ENCODE assay signal across 19 cellular contexts in the genomic region with DNA sequence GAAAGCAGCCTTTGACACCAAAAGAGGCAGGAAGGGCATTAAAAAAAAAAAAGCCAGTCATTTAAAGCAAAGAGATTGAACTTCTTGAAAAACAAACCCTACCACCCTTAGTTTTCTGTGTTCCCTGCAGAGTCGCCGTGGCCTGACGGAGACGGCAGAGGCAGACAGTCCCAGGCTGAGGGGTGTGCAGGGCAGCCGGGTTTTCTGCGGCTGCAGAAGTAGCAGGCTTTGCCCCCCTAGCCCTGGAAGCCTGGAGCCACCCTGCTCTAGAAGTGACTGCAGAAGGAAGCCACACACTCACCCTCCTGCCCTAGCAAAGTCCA. TPM values are rescaled to one million over a fixed set of nuclear protein-coding genes. Genes with fewer than 3 reads are reported as not detected.
A peak's percentile ranks its signal among the peaks of the same experiment; 100 is the strongest.
DNase-seq lines count a peak whose midpoint lies in the region; ATAC-seq, FAIRE-seq and TF ChIP-seq lines count a peak whose summit lies in the region.
"Had no signal": no experiment of that assay in that cellular context is flagged by ENCODE, and none has a peak within 500 bp of the region (broad histone marks: within the 10 kb centered on the region; RNA-seq: fewer than 3 reads in every experiment).

No MANE protein-coding gene starts in this region.

- H3K9me3 Mint-ChIP-seq in activated CD4-positive, alpha-beta memory T cell treated with anti-CD3 and anti-CD28 coated beads, Interleukin-2, amount 10 ng/mL, durations not matched to agents 7 days and 5 days, result no peaks in the 10 kb centered on the region

- ATAC-seq in heart left ventricle (no peak), Right ventricle myocardium superior (ENCODE audit: poor library complexity) (no peak), lower lobe of right lung (no peak), upper lobe of right lung (no peak), HG03565 (IDR thresholded peaks at IDR 0.05; ENCODE audit: unreplicated experiment) (no peak)

- no peak for TF ChIP-seq POLR2A in heart left ventricle (IDR thresholded peaks at IDR 0.05)

- DNase-seq in heart left ventricle, result peak in 1 of 5 donors; percentile 53
- DNase-seq in Right ventricle myocardium superior, result no peak
- no peak for DNase-seq in activated CD4-positive, alpha-beta memory T cell treated with anti-CD3 and anti-CD28 coated beads, Interleukin-2, amount 10 ng/mL, durations not matched to agents 7 days and 5 days
- DNase-seq in lower lobe of right lung, result no peak
- DNase-seq in upper lobe of right lung, result peak; percentile 32
- DNase-seq in T1000 (lab: John Stamatoyannopoulos, UW), result no peak
- DNase-seq in GM19239 (ENCODE audit: insufficient read length, low spot score), result no peak
- DNase-seq: activated effector memory CD4-positive, alpha-beta T cell treated with Interleukin-2 at 50 U/mL for 16 hours; gastrocnemius medialis; GOT3; IMR-90; left lung; NCI-H1930; T-helper 9 cell; thyroid gland had no signal

- H3K27me3 Mint-ChIP-seq in activated CD4-positive, alpha-beta memory T cell treated with anti-CD3 and anti-CD28 coated beads, Interleukin-2, amount 10 ng/mL, durations not matched to agents 7 days and 5 days, result no peaks in the 10 kb centered on the region

- FAIRE-seq in GM19239 (lab: Jason Lieb, UNC), result no peak
- FAIRE-seq: colon, G401.6 had no signal

- H3K36me3 Mint-ChIP-seq in activated CD4-positive, alpha-beta memory T cell treated with anti-CD3 and anti-CD28 coated beads, Interleukin-2, amount 10 ng/mL, durations not matched to agents 7 days and 5 days (ENCODE audit: low read depth), result peaks cover 69% of the 10 kb centered on the region

- H3K27me3 ChIP-seq in heart left ventricle, result no peaks in the 10 kb centered on the region
- H3K27me3 ChIP-seq in lower lobe of right lung (ENCODE audit: low read depth), result no peaks in the 10 kb centered on the region
- no peaks in the 10 kb centered on the region for H3K27me3 ChIP-seq in upper lobe of right lung
- H3K27me3 ChIP-seq: gastrocnemius medialis, left lung, thyroid gland had no signal

- POLR2A ChIA-PET in activated CD4-positive, alpha-beta memory T cell treated with anti-CD3 and anti-CD28 coated beads, Interleukin-2, amount 10 ng/mL, durations not matched to agents 7 days and 5 days (lab: Charles Lee), result interaction anchor here (11.1 kb wide), 1 partner anchor 18 kb away, joined by 335 read pairs; no protein-coding TSS in a partner anchor

- H3K4me3 Mint-ChIP-seq in activated CD4-positive, alpha-beta memory T cell treated with anti-CD3 and anti-CD28 coated beads, Interleukin-2, amount 10 ng/mL, durations not matched to agents 7 days and 5 days, result peak overlapping the region; percentile 99

- no peaks in the 10 kb centered on the region for H3K9me3 ChIP-seq in heart left ventricle
- no peaks in the 10 kb centered on the region for H3K9me3 ChIP-seq in lower lobe of right lung
- H3K9me3 ChIP-seq in upper lobe of right lung, result no peaks in the 10 kb centered on the region
- H3K9me3 ChIP-seq: gastrocnemius medialis, left lung, prostate gland, thyroid gland had no signal

- peak overlapping the region in 5 of 12 donors; percentile 9 to 73 (median 68) for H3K4me3 ChIP-seq in heart left ventricle
- peak overlapping the region; percentile 65 for H3K4me3 ChIP-seq in lower lobe of right lung
- H3K4me3 ChIP-seq in upper lobe of right lung, result peak overlapping the region; percentile 61
- H3K4me3 ChIP-seq: prostate gland, thyroid gland had no signal

- peaks cover 70% of the 10 kb centered on the region for H3K4me1 Mint-ChIP-seq in activated CD4-positive, alpha-beta memory T cell treated with anti-CD3 and anti-CD28 coated beads, Interleukin-2, amount 10 ng/mL, durations not matched to agents 7 days and 5 days

- H3K36me3 ChIP-seq in heart left ventricle, result peaks cover 0 to 11% (median 0%) of the 10 kb centered on the region in 9 donors
- H3K36me3 ChIP-seq in lower lobe of right lung, result peaks cover 8% of the 10 kb centered on the region
- no peaks in the 10 kb centered on the region for H3K36me3 ChIP-seq in upper lobe of right lung
- H3K36me3 ChIP-seq: gastrocnemius medialis, left lung, prostate gland, thyroid gland had no signal

- 85 to 87% (median 86%) methylated on average over 6 of the region's 6 CpGs for WGBS in heart left ventricle, 4 donors

- TF ChIP-seq CTCF in heart left ventricle (IDR thresholded peaks at IDR 0.05) (no peak), lower lobe of right lung (IDR thresholded peaks at IDR 0.05) (no peak), upper lobe of right lung (IDR thresholded peaks at IDR 0.05) (no peak)

- intact Hi-C loops in heart left ventricle (cut with DNase I), result loop anchor here in 1 of 10 donors (2.0 kb wide), 1 partner anchor 20 kb away; no protein-coding TSS in a partner anchor
- intact Hi-C loops in Right ventricle myocardium superior (cut with DNase I), result no loop called here
- intact Hi-C loops in lower lobe of right lung (cut with DNase I), result no loop called here
- intact Hi-C loops in upper lobe of right lung (cut with DNase I), result no loop called here

- CTCF ChIA-PET in activated CD4-positive, alpha-beta memory T cell treated with anti-CD3 and anti-CD28 coated beads, Interleukin-2, amount 10 ng/mL, durations not matched to agents 7 days and 5 days (lab: Charles Lee), result no interaction called here

- H3K27ac ChIP-seq in heart left ventricle (peak overlapping the region in 7 of 12 donors; percentile 75 to 93 (median 87)), lower lobe of right lung (peak overlapping the region; percentile 88), upper lobe of right lung (peak overlapping the region; percentile 89)
- H3K27ac ChIP-seq: prostate gland had no signal

- H3K4me1 ChIP-seq in heart left ventricle, result peaks cover 0 to 69% (median 34%) of the 10 kb centered on the region in 12 donors
- peaks cover 56% of the 10 kb centered on the region for H3K4me1 ChIP-seq in lower lobe of right lung
- peaks cover 57% of the 10 kb centered on the region for H3K4me1 ChIP-seq in upper lobe of right lung
- H3K4me1 ChIP-seq: prostate gland had no signal

- H3K27ac Mint-ChIP-seq in activated CD4-positive, alpha-beta memory T cell treated with anti-CD3 and anti-CD28 coated beads, Interleukin-2, amount 10 ng/mL, durations not matched to agents 7 days and 5 days, result peak overlapping the region; percentile 84

RNA-seq across cellular contexts. Expression of gene INPP5D, which starts 2.8 kb away (rescaled TPM):
- total RNA-seq in heart left ventricle (10 to 100 TPM in 2 of 9 donors, 1 to 10 TPM in 7; 2.8 to 29.1 (median 5.1) TPM), Right ventricle myocardium superior (4.6 TPM), lower lobe of right lung (32.0 TPM), upper lobe of right lung (33.3 TPM)
- polyA plus RNA-seq in heart left ventricle, result 1 to 10 TPM; 3.6 to 4.1 TPM
- total RNA-seq in activated CD4-positive, alpha-beta memory T cell treated with anti-CD3 and anti-CD28 coated beads, Interleukin-2, amount 10 ng/mL, durations not matched to agents 7 days and 5 days, result 100 to 1,000 TPM; 157 to 163 TPM

RNA-seq across cellular contexts. Expression of gene NEU2, which starts 30.4 kb away (rescaled TPM):
- not detected for total RNA-seq in heart left ventricle
- polyA plus RNA-seq in heart left ventricle, result not detected
- not detected for total RNA-seq in Right ventricle myocardium superior
- total RNA-seq in activated CD4-positive, alpha-beta memory T cell treated with anti-CD3 and anti-CD28 coated beads, Interleukin-2, amount 10 ng/mL, durations not matched to agents 7 days and 5 days, result not detected
- not detected for total RNA-seq in lower lobe of right lung
- not detected for total RNA-seq in upper lobe of right lung
- total RNA-seq: gastrocnemius medialis, IMR-90, left lung, prostate gland, thyroid gland had no signal
- polyA plus RNA-seq: IMR-90 had no signal

RNA-seq across cellular contexts. Expression of gene NGEF, which starts 49.9 kb away (rescaled TPM):
- under 1 TPM in 5 of 9 donors, not detected in 4; 0.19 to 0.62 (median 0.56) TPM for total RNA-seq in heart left ventricle
- under 1 TPM; 0.15 to 0.42 TPM for polyA plus RNA-seq in heart left ventricle
- not detected for total RNA-seq in Right ventricle myocardium superior
- under 1 TPM; 0.48 to 0.58 TPM for total RNA-seq in activated CD4-positive, alpha-beta memory T cell treated with anti-CD3 and anti-CD28 coated beads, Interleukin-2, amount 10 ng/mL, durations not matched to agents 7 days and 5 days
- total RNA-seq in lower lobe of right lung, result 1.7 TPM
- total RNA-seq in upper lobe of right lung, result not detected
